ENCODE assay signal across 16 cellular contexts in genomic region chr20:36368869-36369268, GRCh38.
DNase-seq lines count a peak whose midpoint lies in the region; ATAC-seq and TF ChIP-seq lines count a peak whose summit lies in the region.
"Had no signal": no experiment of that assay in that cellular context is flagged by ENCODE, and none has a peak within 500 bp of the region (broad histone marks: within the 10 kb centered on the region; RNA-seq: fewer than 3 reads in every experiment).

No MANE protein-coding gene starts in this region.

- no peaks in the 10 kb centered on the region for H3K9me3 Mint-ChIP-seq in WTC11
- H3K9me3 Mint-ChIP-seq in type B pancreatic cell: no peaks in the 10 kb centered on the region
- H3K9me3 Mint-ChIP-seq: CD8-positive, alpha-beta memory T cell had no signal

- intact Hi-C loops in left ventricle myocardium inferior (cut with micrococcal nuclease): no loop called here

- H3K4me3 Mint-ChIP-seq in WTC11 (no peak overlapping the region), type B pancreatic cell (no peak overlapping the region)
- H3K4me3 Mint-ChIP-seq: CD4-positive, CD25-positive, alpha-beta regulatory T cell had no signal

- DNase-seq in H7 (peak; percentile 48), WTC11 (ENCODE audit: low spot score) (no peak), middle frontal gyrus (ENCODE audit: extremely low spot score, low spot score) (peak; percentile 13), superior temporal gyrus (ENCODE audit: extremely low spot score) (peak; percentile 42), COLO668 (lab: John Stamatoyannopoulos, UW; ENCODE audit: unreplicated experiment) (no peak), type B pancreatic cell (ENCODE audit: extremely low spot score, unreplicated experiment) (no peak), left ventricle myocardium inferior (no peak)
- DNase-seq: BE2C; C1 segment of cervical spinal cord; CD4-positive, CD25-positive, alpha-beta regulatory T cell; CD8-positive, alpha-beta memory T cell; GDM1; GM23248; IMR-90 had no signal

- H3K27me3 Mint-ChIP-seq in WTC11 (ENCODE audit: low read depth): no peaks in the 10 kb centered on the region
- H3K27me3 Mint-ChIP-seq in type B pancreatic cell: peaks cover 12% of the 10 kb centered on the region

- ATAC-seq in WTC11: peak; percentile 25; the same call in 1 of the 2 replicates

- H3K27ac Mint-ChIP-seq in WTC11 (no peak overlapping the region; the same call in 1 of the 2 replicates), type B pancreatic cell (no peak overlapping the region)
- H3K27ac Mint-ChIP-seq: CD4-positive, CD25-positive, alpha-beta regulatory T cell; CD8-positive, alpha-beta memory T cell had no signal

- H3K4me1 ChIP-seq in left ventricle myocardium inferior: no peaks in the 10 kb centered on the region
- H3K4me1 ChIP-seq: BE2C had no signal

- TF ChIP-seq CTCF in WTC11 (IDR thresholded peaks at IDR 0.05) (no peak), type B pancreatic cell (conservative IDR thresholded peaks at IDR 0.05) (no peak), left ventricle myocardium inferior (IDR thresholded peaks at IDR 0.05; ENCODE audit: borderline replicate concordance) (no peak)

- POLR2A ChIA-PET in WTC11 (lab: Charles Lee): no interaction called here

- H3K36me3 Mint-ChIP-seq in WTC11: no peaks in the 10 kb centered on the region
- no peaks in the 10 kb centered on the region for H3K36me3 Mint-ChIP-seq in type B pancreatic cell
- H3K36me3 Mint-ChIP-seq: CD4-positive, CD25-positive, alpha-beta regulatory T cell; CD8-positive, alpha-beta memory T cell had no signal

- CTCF ChIA-PET in WTC11 (lab: Charles Lee): interaction anchor here (1.4 to 2.1 kb wide), 4 partner anchors 9 to 95 kb away, joined by 3 to 10 read pairs (median 7); no protein-coding TSS in a partner anchor

- no peaks in the 10 kb centered on the region for H3K9me3 ChIP-seq in left ventricle myocardium inferior (replicated peaks)
- H3K9me3 ChIP-seq: BE2C, Caco-2 had no signal

- H3K27me3 ChIP-seq in H7 (ENCODE audit: control insufficient read depth, insufficient read depth, low read length) (no peaks in the 10 kb centered on the region), left ventricle myocardium inferior (ENCODE audit: low read depth) (peaks cover 85% of the 10 kb centered on the region)
- H3K27me3 ChIP-seq: BE2C had no signal

- H3K4me1 Mint-ChIP-seq in WTC11 (peaks cover 14% of the 10 kb centered on the region), type B pancreatic cell (ENCODE audit: unreplicated experiment) (no peaks in the 10 kb centered on the region)
- H3K4me1 Mint-ChIP-seq: CD4-positive, CD25-positive, alpha-beta regulatory T cell; CD8-positive, alpha-beta memory T cell had no signal

- no peak overlapping the region for H3K4me3 ChIP-seq in H7 (ENCODE audit: insufficient read depth, low read depth, low read length)
- H3K4me3 ChIP-seq in left ventricle myocardium inferior: no peak overlapping the region
- H3K4me3 ChIP-seq: GM23248, K562 had no signal

- no peak overlapping the region for H3K27ac ChIP-seq in left ventricle myocardium inferior (replicated peaks)
- H3K27ac ChIP-seq: GM23248 had no signal

- no peaks in the 10 kb centered on the region for H3K36me3 ChIP-seq in H7 (replicated peaks; ENCODE audit: control insufficient read depth, insufficient read depth, low read length)
- H3K36me3 ChIP-seq in left ventricle myocardium inferior: no peaks in the 10 kb centered on the region
- H3K36me3 ChIP-seq: BE2C had no signal

TF ChIP-seq in WTC11, 78 proteins besides CTCF, POLR2A, EP300 and RAD21 (continues in another document):
- TF ChIP-seq GTF2I (CRISPR knock-in tag; conservative IDR thresholded peaks at IDR 0.05) (no peak), ELF4 (CRISPR knock-in tag; IDR thresholded peaks at IDR 0.05; ENCODE audit: low read depth) (no peak), ZNF512 (CRISPR knock-in tag; IDR thresholded peaks at IDR 0.05; ENCODE audit: borderline replicate concordance) (no peak), ZNF121 (CRISPR knock-in tag; IDR thresholded peaks at IDR 0.05) (no peak), RELA (CRISPR knock-in tag; IDR thresholded peaks at IDR 0.05; ENCODE audit: borderline replicate concordance) (no peak), HMGA2 (CRISPR knock-in tag; IDR thresholded peaks at IDR 0.05) (no peak), NFATC4 (CRISPR knock-in tag; IDR thresholded peaks at IDR 0.05) (no peak), CDX4 (CRISPR knock-in tag; IDR thresholded peaks at IDR 0.05; ENCODE audit: borderline replicate concordance) (no peak), SMAD4 (CRISPR knock-in tag; IDR thresholded peaks at IDR 0.05) (no peak), ATF6 (CRISPR knock-in tag; IDR thresholded peaks at IDR 0.05) (no peak), JAZF1 (CRISPR knock-in tag; IDR thresholded peaks at IDR 0.05) (no peak), AFF4 (CRISPR knock-in tag; IDR thresholded peaks at IDR 0.05; ENCODE audit: borderline replicate concordance) (no peak), PREB (CRISPR knock-in tag; IDR thresholded peaks at IDR 0.05; ENCODE audit: borderline replicate concordance) (no peak), TP53 (CRISPR knock-in tag; IDR thresholded peaks at IDR 0.05) (no peak), KAT7 (CRISPR knock-in tag; IDR thresholded peaks at IDR 0.05; ENCODE audit: borderline replicate concordance) (no peak)

Comparison
In these comparisons a context has a peak if more than half of its experiments do, and no peak if none do; other contexts are left out.
1. DNase-seq: peak in H7 (single experiment), middle frontal gyrus (single experiment) and superior temporal gyrus (single experiment); none in WTC11 (single experiment), COLO668 (single experiment), type B pancreatic cell (single experiment) and left ventricle myocardium inferior (single experiment).